Comparison of ENCODE assay signal across 21 cellular contexts in the genomic region with DNA sequence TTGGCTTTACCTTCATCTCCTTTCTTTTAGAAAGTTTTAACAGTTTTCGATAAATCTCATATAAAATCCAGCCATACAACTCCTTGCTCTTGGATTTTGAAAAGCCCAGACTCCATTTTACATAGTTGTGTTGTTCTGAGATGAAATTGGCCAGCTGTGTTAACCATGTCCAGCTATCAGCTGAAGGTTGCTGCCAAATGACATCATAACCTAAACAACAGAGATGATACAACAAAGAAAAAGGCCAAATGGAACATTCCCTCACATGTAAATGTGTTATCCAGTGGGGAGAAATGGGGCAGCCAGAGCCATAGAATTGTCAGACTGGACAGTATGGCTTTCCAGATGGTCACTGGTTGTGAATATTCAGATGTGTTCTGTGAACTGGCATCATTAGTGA. TPM values are rescaled to one million over a fixed set of nuclear protein-coding genes. Genes with fewer than 3 reads are reported as not detected.
A peak's percentile ranks its signal among the peaks of the same experiment; 100 is the strongest.
DNase-seq lines count a peak whose midpoint lies in the region; ATAC-seq and TF ChIP-seq lines count a peak whose summit lies in the region.
"Had no signal": no experiment of that assay in that cellular context is flagged by ENCODE, and none has a peak within 500 bp of the region (broad histone marks: within the 10 kb centered on the region; RNA-seq: fewer than 3 reads in every experiment).

No MANE protein-coding gene starts in this region.

- H3K27ac ChIP-seq in mucosa of rectum (ENCODE audit: low read depth in 2 of 2, low read length in 2 of 2) (peak overlapping the region; percentile 23 to 39), gastrocnemius medialis (no peak overlapping the region)
- H3K27ac ChIP-seq: neutrophil, PC-9, SK-N-MC had no signal

- H3K4me3 Mint-ChIP-seq in mesothelial cell of epicardium, result no peak overlapping the region
- H3K4me3 Mint-ChIP-seq: activated naive CD4-positive, alpha-beta T cell treated with anti-CD3 and anti-CD28 coated beads, Interleukin-2, amount 50 U/mL, for 24 hours; CD4-positive, alpha-beta memory T cell; central memory CD8-positive, alpha-beta T cell; effector memory CD8-positive, alpha-beta T cell; stimulated activated naive B cell treated with anti-CD40 and anti-IgM and Interleukin-4, amounts not matched to agents 10 μg/mL and 1 μg/mL and 100 μg/mL, for 72 hours had no signal

- no peak overlapping the region for H3K4me3 ChIP-seq in adipocyte (ENCODE audit: low read length)
- no peak overlapping the region for H3K4me3 ChIP-seq in fibroblast of the aortic adventitia (ENCODE audit: low read depth, low read length)
- H3K4me3 ChIP-seq in mucosa of rectum (ENCODE audit: low read length in 2 of 2), result no peak overlapping the region
- no peak overlapping the region for H3K4me3 ChIP-seq in gastrocnemius medialis
- H3K4me3 ChIP-seq: PC-9, SK-N-MC, transverse colon had no signal

- TF ChIP-seq POLR2A in gastrocnemius medialis (IDR thresholded peaks at IDR 0.05), result no peak

- ATAC-seq in gastrocnemius medialis, result no peak
- ATAC-seq: effector memory CD8-positive, alpha-beta T cell; stimulated activated naive B cell treated with anti-CD40 and anti-IgM and Interleukin-4, amounts not matched to agents 10 μg/mL and 1 μg/mL and 100 μg/mL, for 72 hours had no signal

- H3K27me3 Mint-ChIP-seq in mesothelial cell of epicardium (ENCODE audit: low read depth), result no peaks in the 10 kb centered on the region
- H3K27me3 Mint-ChIP-seq: activated naive CD4-positive, alpha-beta T cell treated with anti-CD3 and anti-CD28 coated beads, Interleukin-2, amount 50 U/mL, for 24 hours; CD4-positive, alpha-beta memory T cell; central memory CD8-positive, alpha-beta T cell; effector memory CD8-positive, alpha-beta T cell; stimulated activated naive B cell treated with anti-CD40 and anti-IgM and Interleukin-4, amounts not matched to agents 10 μg/mL and 1 μg/mL and 100 μg/mL, for 72 hours had no signal

- H3K9me3 ChIP-seq in adipocyte (ENCODE audit: control insufficient read depth, low read length) (no peaks in the 10 kb centered on the region), mucosa of rectum (ENCODE audit: control insufficient read depth in 2 of 2, low read length in 2 of 2) (no peaks in the 10 kb centered on the region), gastrocnemius medialis (no peaks in the 10 kb centered on the region)
- H3K9me3 ChIP-seq: neutrophil, transverse colon had no signal

- H3K27me3 ChIP-seq in adipocyte (replicated peaks; ENCODE audit: control insufficient read depth, insufficient read depth, low read length), result no peaks in the 10 kb centered on the region
- H3K27me3 ChIP-seq in mucosa of rectum (ENCODE audit: control insufficient read depth in 2 of 2, insufficient read depth in 2 of 2, low read length in 2 of 2), result no peaks in the 10 kb centered on the region
- H3K27me3 ChIP-seq in gastrocnemius medialis, result no peaks in the 10 kb centered on the region
- H3K27me3 ChIP-seq: neutrophil, transverse colon had no signal

- H3K9ac ChIP-seq in adipocyte (ENCODE audit: low read length), result no peak overlapping the region
- no peak overlapping the region for H3K9ac ChIP-seq in mucosa of rectum (ENCODE audit: low read depth in 1 of 2, low read length in 2 of 2)

- intact Hi-C loops in gastrocnemius medialis (cut with DNase I; ENCODE audit: low total_unique reads), result no loop called here

- TF ChIP-seq CTCF in fibroblast of the aortic adventitia (IDR thresholded peaks at IDR 0.05; ENCODE audit: insufficient read depth, low read length) (no peak), mesothelial cell of epicardium (IDR thresholded peaks at IDR 0.05; ENCODE audit: unreplicated experiment) (no peak), gastrocnemius medialis (IDR thresholded peaks at IDR 0.05 in 4 of 5, conservative IDR thresholded peaks at IDR 0.05 in 1 of 5) (no peak)

- peaks cover 26% of the 10 kb centered on the region for H3K4me1 ChIP-seq in adipocyte (ENCODE audit: control insufficient read depth, insufficient read depth, low read length)
- peaks cover 4% of the 10 kb centered on the region in 2 donors for H3K4me1 ChIP-seq in mucosa of rectum (ENCODE audit: control insufficient read depth in 2 of 2, insufficient read depth in 2 of 2, low read length in 2 of 2)
- H3K4me1 ChIP-seq in gastrocnemius medialis, result peaks cover 0 to 8% of the 10 kb centered on the region in 2 donors

- peaks cover 16% of the 10 kb centered on the region for H3K36me3 Mint-ChIP-seq in mesothelial cell of epicardium

- no peaks in the 10 kb centered on the region for H3K9me3 Mint-ChIP-seq in mesothelial cell of epicardium
- H3K9me3 Mint-ChIP-seq: activated naive CD4-positive, alpha-beta T cell treated with anti-CD3 and anti-CD28 coated beads, Interleukin-2, amount 50 U/mL, for 24 hours; CD4-positive, alpha-beta memory T cell; central memory CD8-positive, alpha-beta T cell; effector memory CD8-positive, alpha-beta T cell; stimulated activated naive B cell treated with anti-CD40 and anti-IgM and Interleukin-4, amounts not matched to agents 10 μg/mL and 1 μg/mL and 100 μg/mL, for 72 hours had no signal

- H3K36me3 ChIP-seq in adipocyte (ENCODE audit: control insufficient read depth, insufficient read depth, low read length, severe bottlenecking), result peaks cover 25% of the 10 kb centered on the region
- H3K36me3 ChIP-seq in mucosa of rectum (ENCODE audit: control insufficient read depth in 2 of 2, insufficient read depth in 2 of 2, low read length in 2 of 2), result peaks cover 0 to 2% of the 10 kb centered on the region in 2 donors
- H3K36me3 ChIP-seq in gastrocnemius medialis, result no peaks in the 10 kb centered on the region
- H3K36me3 ChIP-seq: transverse colon had no signal

- DNase-seq in AG08395 (ENCODE audit: low spot score) (peak; percentile 36), adipocyte (ENCODE audit: low read depth) (peak; percentile 25), fibroblast of the aortic adventitia (ENCODE audit: low read depth) (peak; percentile 89), mesothelial cell of epicardium (ENCODE audit: low spot score in 2 of 2, unreplicated experiment in 2 of 2) (no peak), T-helper 1 cell (no peak), gastrocnemius medialis (no peak)
- no peak for DNase-seq in activated CD4-positive, CD25-positive, alpha-beta regulatory T cell treated with anti-CD3 and anti-CD28 coated beads, Interleukin-2, amount 50 U/mL, for 72 hours
- DNase-seq: activated CD4-positive, alpha-beta T cell treated with anti-CD3 and anti-CD28 coated beads, Interleukin-2, amount 50 U/mL, for 1 hour; activated T-cell treated with anti-CD3 and anti-CD28 coated beads, Interleukin-2, amount 50 U/mL, for 1 hour; CD4-positive, alpha-beta memory T cell; effector memory CD8-positive, alpha-beta T cell; NCI-H1930; NCI-H526 treated with DMSO at 0.1 percent for 48 hours; PC-9; stimulated activated naive B cell treated with anti-CD40 and anti-IgM and Interleukin-4, amounts not matched to agents 10 μg/mL and 1 μg/mL and 100 μg/mL, for 72 hours; transverse colon had no signal

- peaks cover 18% of the 10 kb centered on the region for H3K4me1 Mint-ChIP-seq in mesothelial cell of epicardium

- in situ Hi-C loops in gastrocnemius medialis (cut with MboI; ENCODE audit: low sequenced_read_pairs in 4 of 4), result loop anchor here (5.0 to 25.0 kb wide), 4 partner anchors 416 to 698 kb away; no protein-coding TSS in a partner anchor

- H3K27ac Mint-ChIP-seq in mesothelial cell of epicardium, result no peak overlapping the region
- H3K27ac Mint-ChIP-seq: activated naive CD4-positive, alpha-beta T cell treated with anti-CD3 and anti-CD28 coated beads, Interleukin-2, amount 50 U/mL, for 24 hours; effector memory CD8-positive, alpha-beta T cell; stimulated activated naive B cell treated with anti-CD40 and anti-IgM and Interleukin-4, amounts not matched to agents 10 μg/mL and 1 μg/mL and 100 μg/mL, for 72 hours had no signal

RNA-seq across cellular contexts. Expression of a gene that starts 43.3 kb away (rescaled TPM):
- total RNA-seq in fibroblast of the aortic adventitia (ENCODE audit: low replicate concordance), result 16.4 and 29.5 TPM in 2 replicates
- 20.4 to 21.5 TPM (median 20.5 TPM) in 3 replicates for total RNA-seq in mesothelial cell of epicardium
- total RNA-seq in gastrocnemius medialis, result 1 to 10 TPM; 2.2 to 6.5 (median 3.9) TPM

Comparison
In these comparisons a context has a peak if more than half of its experiments do, and no peak if none do; other contexts are left out.
1. DNase-seq: peak in AG08395 (single experiment), adipocyte (single experiment) and fibroblast of the aortic adventitia (single experiment); none in activated CD4-positive, CD25-positive, alpha-beta regulatory T cell treated with anti-CD3 and anti-CD28 coated beads, Interleukin-2, amount 50 U/mL, for 72 hours (single experiment), mesothelial cell of epicardium (0 of 2), T-helper 1 cell (0 of 5) and gastrocnemius medialis (0 of 2).
2. H3K27ac ChIP-seq: peak in mucosa of rectum (2 of 2); none in gastrocnemius medialis (0 of 4).